9 cellular contexts compared by ENCODE assay signal in the genomic region with DNA sequence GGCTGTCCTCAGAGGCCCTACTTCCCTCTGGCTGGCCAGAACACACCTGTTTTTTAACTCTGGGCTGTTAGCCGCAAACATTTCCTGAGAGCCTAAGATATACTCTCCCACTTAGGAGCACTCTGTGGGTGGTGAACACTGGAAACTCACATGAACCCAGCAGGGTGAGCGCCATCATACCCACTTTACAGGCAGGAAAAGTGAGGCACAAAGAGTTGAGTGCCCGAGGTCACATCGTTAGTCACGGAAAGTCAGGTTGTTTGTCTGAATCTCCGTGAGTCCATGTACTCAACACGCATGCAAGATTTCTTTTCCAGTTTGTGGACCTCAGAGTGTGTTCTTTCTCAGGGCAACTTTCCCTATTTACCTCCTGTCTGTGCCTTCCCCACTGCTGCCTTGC. TPM values are rescaled to one million over a fixed set of nuclear protein-coding genes. Genes with fewer than 3 reads are reported as not detected.
DNase-seq lines count a peak whose midpoint lies in the region; ATAC-seq and TF ChIP-seq lines count a peak whose summit lies in the region.
"Had no signal": no experiment of that assay in that cellular context is flagged by ENCODE, and none has a peak within 500 bp of the region (broad histone marks: within the 10 kb centered on the region; RNA-seq: fewer than 3 reads in every experiment).

No MANE protein-coding gene starts in this region.

- H3K27me3 Mint-ChIP-seq in mesothelial cell of epicardium (ENCODE audit: low read depth): no peaks in the 10 kb centered on the region

- peak overlapping the region; percentile 55 for H3K4me3 Mint-ChIP-seq in mesothelial cell of epicardium

- no peaks in the 10 kb centered on the region for H3K9me3 ChIP-seq in right atrium auricular region

- H3K27ac Mint-ChIP-seq in activated naive CD4-positive, alpha-beta T cell treated with anti-CD3 and anti-CD28 coated beads, Interleukin-2, amount 50 U/mL, for 72 hours: peak overlapping the region; percentile 93 to 97
- H3K27ac Mint-ChIP-seq in mesothelial cell of epicardium: peak overlapping the region; percentile 56

- H3K4me3 ChIP-seq in right atrium auricular region (peak overlapping the region in 1 of 2 donors; percentile 88), urinary bladder (ENCODE audit: low read depth, low read length) (peak overlapping the region; percentile 4)

- no peaks in the 10 kb centered on the region for H3K9me3 Mint-ChIP-seq in activated naive CD4-positive, alpha-beta T cell treated with anti-CD3 and anti-CD28 coated beads, Interleukin-2, amount 50 U/mL, for 72 hours
- H3K9me3 Mint-ChIP-seq in mesothelial cell of epicardium: no peaks in the 10 kb centered on the region

- H3K27ac ChIP-seq in right atrium auricular region (peak overlapping the region; percentile 17 to 57), urinary bladder (ENCODE audit: low read depth) (peak overlapping the region; percentile 30)

- no peak for TF ChIP-seq CTCF in right atrium auricular region (IDR thresholded peaks at IDR 0.05)
- no peak for TF ChIP-seq CTCF in mesothelial cell of epicardium (IDR thresholded peaks at IDR 0.05; ENCODE audit: unreplicated experiment)

- H3K4me1 Mint-ChIP-seq in mesothelial cell of epicardium: peaks cover 8% of the 10 kb centered on the region

- peaks cover 41% of the 10 kb centered on the region for H3K36me3 ChIP-seq in right atrium auricular region
- peaks cover 6% of the 10 kb centered on the region for H3K36me3 ChIP-seq in urinary bladder (ENCODE audit: insufficient read depth)

- ATAC-seq in left cardiac atrium: no peak
- ATAC-seq in activated naive CD4-positive, alpha-beta T cell treated with anti-CD3 and anti-CD28 coated beads, Interleukin-2, amount 50 U/mL, for 72 hours: peak in 1 of 2 donors; percentile 23
- no peak for ATAC-seq in HG02588 (IDR thresholded peaks at IDR 0.05; ENCODE audit: unreplicated experiment)

- 95% methylated on average over 7 of the region's 7 CpGs for WGBS in urinary bladder

- H3K4me1 ChIP-seq in right atrium auricular region (peaks cover 0 to 39% of the 10 kb centered on the region in 2 donors), urinary bladder (ENCODE audit: insufficient read depth) (peaks cover 3% of the 10 kb centered on the region)

- peaks cover 30 to 35% of the 10 kb centered on the region in 2 donors for H3K36me3 Mint-ChIP-seq in activated naive CD4-positive, alpha-beta T cell treated with anti-CD3 and anti-CD28 coated beads, Interleukin-2, amount 50 U/mL, for 72 hours
- peaks cover 12% of the 10 kb centered on the region for H3K36me3 Mint-ChIP-seq in mesothelial cell of epicardium

- DNase-seq in right atrium auricular region (ENCODE audit: low spot score) (no peak), left cardiac atrium (no peak), mesothelial cell of epicardium (ENCODE audit: low spot score in 2 of 2, unreplicated experiment in 2 of 2) (no peak), AG08396 (ENCODE audit: low spot score) (no peak), occipital lobe (lab: John Stamatoyannopoulos, UW) (no peak)
- no peak for DNase-seq in activated naive CD4-positive, alpha-beta T cell treated with anti-CD3 and anti-CD28 coated beads, Interleukin-2, amount 50 U/mL, for 72 hours (ENCODE audit: low spot score in 2 of 2)
- DNase-seq: SHP77 had no signal

- intact Hi-C loops in left cardiac atrium (cut with DNase I): loop anchor here in 1 of 2 donors (10.0 kb wide), 1 partner anchor 123 kb away; a partner anchor contains a TSS

- H3K27me3 ChIP-seq in right atrium auricular region: no peaks in the 10 kb centered on the region

RNA-seq across cellular contexts. Expression of a gene that starts 1.9 kb away (rescaled TPM):
- 1 to 10 TPM; 6.5 to 8.6 TPM for total RNA-seq in right atrium auricular region
- 10 to 100 TPM; 17.6 to 21.6 TPM for total RNA-seq in left cardiac atrium
- total RNA-seq in activated naive CD4-positive, alpha-beta T cell treated with anti-CD3 and anti-CD28 coated beads, Interleukin-2, amount 50 U/mL, for 72 hours: 10 to 100 TPM; 43.8 to 57.0 TPM
- total RNA-seq in mesothelial cell of epicardium: 14.0 to 15.1 TPM (median 15.0 TPM) in 3 replicates
- 8.8 TPM for total RNA-seq in urinary bladder
- 18.7 TPM for polyA plus RNA-seq in urinary bladder
- 3.7 TPM for total RNA-seq in occipital lobe

RNA-seq across cellular contexts. Expression of a gene that starts 43.0 kb away (rescaled TPM):
- 10 to 100 TPM in 1 of 2 donors, 1 to 10 TPM in 1; 6.2 to 17.7 TPM for total RNA-seq in right atrium auricular region
- 10 to 100 TPM in 1 of 2 donors, 1 to 10 TPM in 1; 9.6 to 16.6 TPM for total RNA-seq in left cardiac atrium
- total RNA-seq in activated naive CD4-positive, alpha-beta T cell treated with anti-CD3 and anti-CD28 coated beads, Interleukin-2, amount 50 U/mL, for 72 hours: 10 to 100 TPM; 39.2 to 50.8 TPM
- 6.3 to 6.4 TPM (median 6.4 TPM) in 3 replicates for total RNA-seq in mesothelial cell of epicardium
- 8.2 TPM for total RNA-seq in urinary bladder
- 11.0 TPM for polyA plus RNA-seq in urinary bladder
- total RNA-seq in occipital lobe: 0.78 TPM
